ENCODE assay signal across 1 cellular context in genomic region chrX:23944234-23944633, GRCh38.
A peak's percentile ranks its signal among the peaks of the same experiment; 100 is the strongest.
TF ChIP-seq lines count a peak whose summit lies in the region.

No MANE protein-coding gene starts in this region.

TF ChIP-seq in HEK293, 187 proteins besides CTCF, POLR2A, EP300 and RAD21 (continued from another document and continues in another):
- TF ChIP-seq ZNF518A (tag by site-specific recombination; conservative IDR thresholded peaks at IDR 0.05; ENCODE audit: low read depth), result no peak
- TF ChIP-seq ZXDB (tag by site-specific recombination; IDR thresholded peaks at IDR 0.05), result 0 out of 2 replicates have a peak, but pooled peaks have one; percentile 72
- TF ChIP-seq ZNF580 (tag by site-specific recombination; IDR thresholded peaks at IDR 0.05), result 0 out of 2 replicates have a peak, but pooled peaks have one; percentile 20
- no peak for TF ChIP-seq MYNN (tag by site-specific recombination; IDR thresholded peaks at IDR 0.05; ENCODE audit: borderline replicate concordance)
- TF ChIP-seq SALL2 (tag by site-specific recombination; IDR thresholded peaks at IDR 0.05; ENCODE audit: borderline replicate concordance), result no peak
- no peak for TF ChIP-seq ZNF626 (tag by site-specific recombination; IDR thresholded peaks at IDR 0.05)
- TF ChIP-seq ZNF792 (tag by site-specific recombination; IDR thresholded peaks at IDR 0.05), result no peak
- TF ChIP-seq ZNF169 (tag by site-specific recombination; IDR thresholded peaks at IDR 0.05), result no peak
- no peak for TF ChIP-seq ZNF214 (tag by site-specific recombination; IDR thresholded peaks at IDR 0.05; ENCODE audit: borderline replicate concordance)
- TF ChIP-seq ZNF155 (tag by site-specific recombination; IDR thresholded peaks at IDR 0.05), result no peak
- no peak for TF ChIP-seq ZNF146 (tag by site-specific recombination; IDR thresholded peaks at IDR 0.05)
- no peak for TF ChIP-seq ELK4 (IDR thresholded peaks at IDR 0.05; ENCODE audit: borderline replicate concordance, low read depth, low read length)
- TF ChIP-seq ZNF140 (tag by site-specific recombination; IDR thresholded peaks at IDR 0.05), result no peak
- no peak for TF ChIP-seq ZNF184 (tag by site-specific recombination; IDR thresholded peaks at IDR 0.05)
- TF ChIP-seq ZNF704 (tag by site-specific recombination; IDR thresholded peaks at IDR 0.05), result no peak
- TF ChIP-seq KLF10 (tag by site-specific recombination; IDR thresholded peaks at IDR 0.05), result peak; percentile 86
- TF ChIP-seq ZSCAN18 (tag by site-specific recombination; IDR thresholded peaks at IDR 0.05), result no peak
- no peak for TF ChIP-seq ZNF48 (tag by site-specific recombination; IDR thresholded peaks at IDR 0.05)
- peak; percentile 38; the same call in 1 of the 2 replicates for TF ChIP-seq ZNF449 (tag by site-specific recombination; IDR thresholded peaks at IDR 0.05)
- no peak for TF ChIP-seq BCL11B (tag by site-specific recombination; IDR thresholded peaks at IDR 0.05; ENCODE audit: low read depth)
- no peak for TF ChIP-seq ZBTB7A (tag by site-specific recombination; IDR thresholded peaks at IDR 0.05; ENCODE audit: low read depth)
- TF ChIP-seq BCL11A (tag by site-specific recombination; IDR thresholded peaks at IDR 0.05; ENCODE audit: low read depth), result peak; percentile 89
- no peak for TF ChIP-seq ZNF362 (tag by site-specific recombination; IDR thresholded peaks at IDR 0.05)
- 0 out of 2 replicates have a peak, but pooled peaks have one; percentile 27 for TF ChIP-seq ZSCAN5A (tag by site-specific recombination; IDR thresholded peaks at IDR 0.05)
- TF ChIP-seq ATF2 (tag by site-specific recombination; IDR thresholded peaks at IDR 0.05; ENCODE audit: low read depth), result peak; percentile 59
- TF ChIP-seq IKZF3 (tag by site-specific recombination; IDR thresholded peaks at IDR 0.05), result peak; percentile 66
- TF ChIP-seq ZNF654 (tag by site-specific recombination; IDR thresholded peaks at IDR 0.05; ENCODE audit: low read depth), result no peak
- TF ChIP-seq FEZF1 (tag by site-specific recombination; IDR thresholded peaks at IDR 0.05), result peak; percentile 95
- peak; percentile 56; the same call in 1 of the 2 replicates for TF ChIP-seq KLF8 (tag by site-specific recombination; IDR thresholded peaks at IDR 0.05)
- TF ChIP-seq ZBTB49 (tag by site-specific recombination; IDR thresholded peaks at IDR 0.05; ENCODE audit: low read depth), result no peak
- TF ChIP-seq HOXD13 (CRISPR knock-in tag; IDR thresholded peaks at IDR 0.05; ENCODE audit: borderline replicate concordance), result 0 out of 2 replicates have a peak, but pooled peaks have one; percentile 33
- TF ChIP-seq ZIC2 (tag by site-specific recombination; IDR thresholded peaks at IDR 0.05), result no peak
- TF ChIP-seq ZNF19 (tag by site-specific recombination; IDR thresholded peaks at IDR 0.05; ENCODE audit: low read depth), result no peak
- no peak for TF ChIP-seq ZNF423 (tag by site-specific recombination; IDR thresholded peaks at IDR 0.05)
- TF ChIP-seq ZNF600 (tag by site-specific recombination; IDR thresholded peaks at IDR 0.05), result no peak
- TF ChIP-seq ZNF211 (tag by site-specific recombination; IDR thresholded peaks at IDR 0.05; ENCODE audit: low read depth), result no peak
- no peak for TF ChIP-seq SCRT1 (tag by site-specific recombination; IDR thresholded peaks at IDR 0.05; ENCODE audit: borderline replicate concordance)
- no peak for TF ChIP-seq ZFHX2 (tag by site-specific recombination; conservative IDR thresholded peaks at IDR 0.05)
- TF ChIP-seq ZNF585B (tag by site-specific recombination; IDR thresholded peaks at IDR 0.05), result no peak
- peak; percentile 87 for TF ChIP-seq ZBTB6 (tag by site-specific recombination; IDR thresholded peaks at IDR 0.05)
- TF ChIP-seq ZSCAN23 (tag by site-specific recombination; IDR thresholded peaks at IDR 0.05), result no peak
- no peak for TF ChIP-seq ZNF274 (IDR thresholded peaks at IDR 0.05; ENCODE audit: low read length)
- TF ChIP-seq ZNF274 (tag by site-specific recombination; IDR thresholded peaks at IDR 0.05; ENCODE audit: borderline replicate concordance), result no peak
- no peak for TF ChIP-seq YY2 (tag by site-specific recombination; IDR thresholded peaks at IDR 0.05)
- no peak for TF ChIP-seq ZNF521 (tag by site-specific recombination; IDR thresholded peaks at IDR 0.05)
